11 cellular contexts compared by ENCODE assay signal in the genomic region with DNA sequence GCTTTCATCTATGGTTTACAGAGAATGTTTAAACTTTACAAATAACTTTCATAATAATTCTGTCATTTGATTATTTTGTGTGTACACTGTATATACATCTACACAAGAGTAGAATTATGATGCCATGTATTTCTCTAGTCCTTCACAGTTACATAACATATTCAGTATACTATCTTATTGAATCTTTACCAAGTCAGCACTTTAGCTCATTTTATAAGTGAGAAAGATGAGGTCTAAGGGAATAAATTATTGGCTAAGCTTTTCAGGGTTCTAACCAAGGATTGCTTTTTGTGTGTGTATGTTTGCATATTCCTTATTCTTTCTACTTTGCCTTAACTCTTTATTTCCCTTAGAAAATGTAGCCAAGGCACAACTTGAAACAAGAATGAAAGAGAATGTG.
"Had no signal": no experiment of that assay in that cellular context is flagged by ENCODE, and none has a peak within 500 bp of the region (broad histone marks: within the 10 kb centered on the region; RNA-seq: fewer than 3 reads in every experiment).

No MANE protein-coding gene starts in this region.

- H3K4me2 ChIP-seq: GM23338 had no signal

- H3K27ac ChIP-seq: GM23248 had no signal

- DNase-seq: GM23248, GOT3, H7, H9, HCEC 1CT, HFFc6 had no signal

- H3K4me1 ChIP-seq: HAP-1 had no signal

- H3K9me3 ChIP-seq: HAP-1 had no signal

- H3K9ac ChIP-seq: GM23248 had no signal

- FAIRE-seq: H1, H54 had no signal

- H3K4me3 ChIP-seq: GM23248, GM23338, HAP-1 had no signal

- H3K36me3 ChIP-seq: HAP-1 had no signal

- ATAC-seq: GM23338, HCT116 had no signal

- H2AFZ ChIP-seq: GM23248, GM23338 had no signal
